ENCODE assay signal across 14 cellular contexts in genomic region chr6:2714359-2714895, GRCh38. TPM values are rescaled to one million over a fixed set of nuclear protein-coding genes. Genes with fewer than 3 reads are reported as not detected.
A peak's percentile ranks its signal among the peaks of the same experiment; 100 is the strongest.
DNase-seq lines count a peak whose midpoint lies in the region; ATAC-seq and TF ChIP-seq lines count a peak whose summit lies in the region.
"Had no signal": no experiment of that assay in that cellular context is flagged by ENCODE, and none has a peak within 500 bp of the region (broad histone marks: within the 10 kb centered on the region; RNA-seq: fewer than 3 reads in every experiment).

No MANE protein-coding gene starts in this region.

- no peaks in the 10 kb centered on the region for H3F3A ChIP-seq in PC-3 (ENCODE audit: low read length, unreplicated experiment)

- no peaks in the 10 kb centered on the region for H4K20me1 ChIP-seq in PC-3 (ENCODE audit: low read length)

- CTCF ChIA-PET in PC-3 (lab: Charles Lee) = no interaction called here
- CTCF ChIA-PET in activated CD8-positive, alpha-beta T cell treated with anti-CD3 and anti-CD28 coated beads, Interleukin-2, amount 10 ng/mL, durations not matched to agents 7 days and 5 days (lab: Charles Lee) = interaction anchor here (0.9 kb wide), 1 partner anchor 47 kb away, joined by 3 read pairs; no protein-coding TSS in a partner anchor

- peak overlapping the region; percentile 61 for H3K27ac ChIP-seq in PC-3 (ENCODE audit: low read length)
- H3K27ac ChIP-seq: cardiac muscle cell had no signal

- no peak overlapping the region for H3K4me3 Mint-ChIP-seq in progenitor cell of endocrine pancreas (ENCODE audit: low read depth)
- no peak overlapping the region for H3K4me3 Mint-ChIP-seq in activated CD8-positive, alpha-beta T cell treated with anti-CD3 and anti-CD28 coated beads, Interleukin-2, amount 10 ng/mL, durations not matched to agents 7 days and 5 days

- no peaks in the 10 kb centered on the region for H3K27me3 Mint-ChIP-seq in progenitor cell of endocrine pancreas
- peaks cover 6% of the 10 kb centered on the region for H3K27me3 Mint-ChIP-seq in activated CD8-positive, alpha-beta T cell treated with anti-CD3 and anti-CD28 coated beads, Interleukin-2, amount 10 ng/mL, durations not matched to agents 7 days and 5 days (ENCODE audit: low read depth)

- H3K4me1 Mint-ChIP-seq in progenitor cell of endocrine pancreas (ENCODE audit: low read depth) = no peaks in the 10 kb centered on the region
- no peaks in the 10 kb centered on the region for H3K4me1 Mint-ChIP-seq in activated CD8-positive, alpha-beta T cell treated with anti-CD3 and anti-CD28 coated beads, Interleukin-2, amount 10 ng/mL, durations not matched to agents 7 days and 5 days (ENCODE audit: low read depth)

- no peak overlapping the region for H3K9ac ChIP-seq in PC-3 (ENCODE audit: low read length)

- H3K79me2 ChIP-seq in PC-3 (ENCODE audit: low read length) = no peaks in the 10 kb centered on the region
- H3K79me2 ChIP-seq: hepatocyte had no signal

- peaks cover 15% of the 10 kb centered on the region for H3K9me3 ChIP-seq in PC-3 (ENCODE audit: low read length)

- no peaks in the 10 kb centered on the region; the same call in 1 of the 2 replicates for H3K36me3 ChIP-seq in PC-3 (ENCODE audit: low read depth, low read length)
- H3K36me3 ChIP-seq: cardiac muscle cell had no signal

- BruUV-seq in PC-3 (replicated peaks; lab: Mats Ljungman, UMichigan) = no TSS peak

- peak overlapping the region; percentile 16; the same call in 1 of the 2 replicates for H2AFZ ChIP-seq in PC-3 (ENCODE audit: low read length)
- H2AFZ ChIP-seq: hepatocyte had no signal

- H3K27ac Mint-ChIP-seq in progenitor cell of endocrine pancreas = no peak overlapping the region
- H3K27ac Mint-ChIP-seq in activated CD8-positive, alpha-beta T cell treated with anti-CD3 and anti-CD28 coated beads, Interleukin-2, amount 10 ng/mL, durations not matched to agents 7 days and 5 days = no peak overlapping the region

- intact Hi-C loops in PC-3 (cut with micrococcal nuclease) = no loop called here

- H3K4me3 ChIP-seq in PC-3 (ENCODE audit: low read length) (no peak overlapping the region), epithelial cell of proximal tubule (ENCODE audit: low read depth, low read length) (no peak overlapping the region)
- H3K4me3 ChIP-seq: cardiac muscle cell, hepatocyte had no signal

- peaks cover 5% of the 10 kb centered on the region for H3K36me3 Mint-ChIP-seq in progenitor cell of endocrine pancreas (ENCODE audit: insufficient read depth)
- H3K36me3 Mint-ChIP-seq in activated CD8-positive, alpha-beta T cell treated with anti-CD3 and anti-CD28 coated beads, Interleukin-2, amount 10 ng/mL, durations not matched to agents 7 days and 5 days (ENCODE audit: low read depth) = peaks cover 7% of the 10 kb centered on the region

- ATAC-seq in PC-3 (peak; percentile 96), GM21390 (IDR thresholded peaks at IDR 0.05; ENCODE audit: unreplicated experiment) (no peak)
- ATAC-seq in activated CD8-positive, alpha-beta T cell treated with anti-CD3 and anti-CD28 coated beads, Interleukin-2, amount 10 ng/mL, durations not matched to agents 7 days and 5 days = no peak
- ATAC-seq: stimulated activated naive CD8-positive, alpha-beta T cell treated with anti-CD3 and anti-CD28 coated beads, Interleukin-15, Interleukin-2, amounts not matched to agents 100 U/mL and 50 U/mL, for 24 hours had no signal

- peak overlapping the region; percentile 26 for H3K4me2 ChIP-seq in PC-3 (ENCODE audit: low read length)
- H3K4me2 ChIP-seq: hepatocyte had no signal

- H3K9me3 Mint-ChIP-seq in progenitor cell of endocrine pancreas (ENCODE audit: low read depth) = peaks cover 11% of the 10 kb centered on the region
- H3K9me3 Mint-ChIP-seq in activated CD8-positive, alpha-beta T cell treated with anti-CD3 and anti-CD28 coated beads, Interleukin-2, amount 10 ng/mL, durations not matched to agents 7 days and 5 days (ENCODE audit: insufficient read depth) = peaks cover 10% of the 10 kb centered on the region

- no peaks in the 10 kb centered on the region for H3K9me2 ChIP-seq in PC-3 (replicated peaks; ENCODE audit: low read length)

- DNase-seq in EL (peak; percentile 95), PC-3 (peak; percentile 89), epithelial cell of proximal tubule (ENCODE audit: low read depth) (peak; percentile 58), renal cortical epithelial cell (ENCODE audit: low read depth) (peak; percentile 77), progenitor cell of endocrine pancreas (ENCODE audit: low spot score, unreplicated experiment) (no peak)
- no peak for DNase-seq in activated effector memory CD4-positive, alpha-beta T cell treated with anti-CD3 and anti-CD28 coated beads, Interleukin-2, amount 50 U/mL, for 16 hours
- no peak for DNase-seq in activated CD8-positive, alpha-beta T cell treated with anti-CD3 and anti-CD28 coated beads, Interleukin-2, amount 10 ng/mL, durations not matched to agents 7 days and 5 days
- DNase-seq: activated CD8-positive, alpha-beta memory T cell treated with anti-CD3 and anti-CD28 coated beads, Interleukin-2, amount 50 U/mL, for 48 hours; GOT3; stimulated activated naive CD8-positive, alpha-beta T cell treated with anti-CD3 and anti-CD28 coated beads, Interleukin-15, Interleukin-2, amounts not matched to agents 100 U/mL and 50 U/mL, for 24 hours; T-helper 2 cell had no signal

- POLR2A ChIA-PET in PC-3 (lab: Charles Lee; ENCODE audit: unreplicated experiment) = no interaction called here
- POLR2A ChIA-PET in activated CD8-positive, alpha-beta T cell treated with anti-CD3 and anti-CD28 coated beads, Interleukin-2, amount 10 ng/mL, durations not matched to agents 7 days and 5 days (lab: Charles Lee) = no interaction called here

- TF ChIP-seq CTCF in PC-3 (conservative IDR thresholded peaks at IDR 0.05; ENCODE audit: low read depth, low read length) (no peak), epithelial cell of proximal tubule (conservative IDR thresholded peaks at IDR 0.05; ENCODE audit: low read depth, low read length) (no peak), progenitor cell of endocrine pancreas (IDR thresholded peaks at IDR 0.05; ENCODE audit: unreplicated experiment) (no peak)

- H3K27me3 ChIP-seq in PC-3 (ENCODE audit: low read length) = no peaks in the 10 kb centered on the region
- H3K27me3 ChIP-seq: cardiac muscle cell, hepatocyte had no signal

- peaks cover 21% of the 10 kb centered on the region for H3K4me1 ChIP-seq in PC-3 (ENCODE audit: insufficient read depth, low read length)

RNA-seq across cellular contexts. Expression of gene MYLK4, which starts 36.3 kb away (rescaled TPM):
- 0.11 and 0.23 TPM in 2 replicates for total RNA-seq in PC-3 (2014; rRNA removed)
- 0.07 and 0.46 TPM in 2 replicates for total RNA-seq in epithelial cell of proximal tubule
- total RNA-seq in renal cortical epithelial cell = 0.52 and 1.0 TPM in 2 replicates
- 0.60 and 0.80 TPM in 2 replicates for total RNA-seq in progenitor cell of endocrine pancreas
- under 1 TPM; 0.13 to 0.26 TPM for total RNA-seq in activated CD8-positive, alpha-beta T cell treated with anti-CD3 and anti-CD28 coated beads, Interleukin-2, amount 10 ng/mL, durations not matched to agents 7 days and 5 days

RNA-seq across cellular contexts. Expression of gene WRNIP1, which starts 50.8 kb away (rescaled TPM):
- total RNA-seq in PC-3 (2014; rRNA removed) (92.2 and 114 TPM in 2 replicates), epithelial cell of proximal tubule (65.5 and 71.4 TPM in 2 replicates), renal cortical epithelial cell (55.2 and 58.5 TPM in 2 replicates), progenitor cell of endocrine pancreas (40.4 and 42.5 TPM in 2 replicates)
- total RNA-seq in activated CD8-positive, alpha-beta T cell treated with anti-CD3 and anti-CD28 coated beads, Interleukin-2, amount 10 ng/mL, durations not matched to agents 7 days and 5 days = 10 to 100 TPM; 48.2 to 49.6 TPM

Comparison
In these comparisons a context has a peak if more than half of its experiments do, and no peak if none do; other contexts are left out.
1. DNase-seq: peak in EL (single experiment), PC-3 (single experiment), epithelial cell of proximal tubule (single experiment) and renal cortical epithelial cell (single experiment); none in activated effector memory CD4-positive, alpha-beta T cell treated with anti-CD3 and anti-CD28 coated beads, Interleukin-2, amount 50 U/mL, for 16 hours (single experiment), progenitor cell of endocrine pancreas (single experiment) and activated CD8-positive, alpha-beta T cell treated with anti-CD3 and anti-CD28 coated beads, Interleukin-2, amount 10 ng/mL, durations not matched to agents 7 days and 5 days (single experiment).